26 cellular contexts compared by ENCODE assay signal in genomic region chr7:147240468-147240867, GRCh38.
"Had no signal": no experiment of that assay in that cellular context is flagged by ENCODE, and none has a peak within 500 bp of the region (broad histone marks: within the 10 kb centered on the region; RNA-seq: fewer than 3 reads in every experiment).

No MANE protein-coding gene starts in this region.

- H3K4me3 ChIP-seq: esophagus squamous epithelium, heart right ventricle, left lung, ovary, psoas muscle, sigmoid colon, thoracic aorta, tibial nerve, upper lobe of left lung, uterus had no signal

- H3K36me3 ChIP-seq: esophagus squamous epithelium, heart right ventricle, left lung, ovary, sigmoid colon, thoracic aorta, tibial nerve, upper lobe of left lung, uterus had no signal

- H3K27ac ChIP-seq: esophagus squamous epithelium, heart right ventricle, left lung, ovary, psoas muscle, sigmoid colon, thoracic aorta, tibial nerve, upper lobe of left lung, uterus had no signal

- H3K4me1 ChIP-seq: esophagus squamous epithelium, heart right ventricle, left lung, psoas muscle, sigmoid colon, tibial nerve, upper lobe of left lung, uterus had no signal

- H3K9me3 ChIP-seq: esophagus squamous epithelium, heart right ventricle, left lung, ovary, psoas muscle, sigmoid colon, thoracic aorta, tibial nerve, upper lobe of left lung, uterus had no signal

- DNase-seq: cortex of kidney; effector memory CD8-positive, alpha-beta T cell; erythroblast; esophagus squamous epithelium; foreskin melanocyte; glutamatergic neuron; heart right ventricle; hippocampal formation; left cardiac atrium; left lung; mesendoderm; midbrain; naive thymus-derived CD8-positive, alpha-beta T cell; nephron progenitor cell; nucleus accumbens; ovary; posterior cingulate gyrus; psoas muscle; right cardiac atrium; sigmoid colon; stimulated activated CD4-positive, alpha-beta T cell treated with anti-CD3 and anti-CD28 coated beads, Interleukin-2, amount 100 ng/mL, for 48 hours; stimulated activated naive B cell treated with anti-CD40 and anti-IgM and Interleukin-4, amounts not matched to agents 10 μg/mL and 1 μg/mL and 100 μg/mL, for 72 hours; upper lobe of left lung; uterus had no signal

- H3K27me3 ChIP-seq: esophagus squamous epithelium, heart right ventricle, left lung, ovary, sigmoid colon, tibial nerve, upper lobe of left lung, uterus had no signal
